ENCODE assay signal across 11 cellular contexts in genomic region chr7:158802535-158803199, GRCh38. TPM values are rescaled to one million over a fixed set of nuclear protein-coding genes. Genes with fewer than 3 reads are reported as not detected.
DNase-seq lines count a peak whose midpoint lies in the region; ATAC-seq and TF ChIP-seq lines count a peak whose summit lies in the region.
"Had no signal": no experiment of that assay in that cellular context is flagged by ENCODE, and none has a peak within 500 bp of the region (broad histone marks: within the 10 kb centered on the region; RNA-seq: fewer than 3 reads in every experiment).

No MANE protein-coding gene starts in this region.

- no peak for ATAC-seq in CD4-positive, CD25-positive, alpha-beta regulatory T cell (ENCODE audit: low read depth in 2 of 2)
- ATAC-seq in GM19328 (IDR thresholded peaks at IDR 0.05; ENCODE audit: unreplicated experiment) (no peak), HG02885 (IDR thresholded peaks at IDR 0.05; ENCODE audit: poor library complexity, unreplicated experiment) (no peak), HG03045 (IDR thresholded peaks at IDR 0.05; ENCODE audit: unreplicated experiment) (no peak)

- no peak overlapping the region for H3K27ac ChIP-seq in CD4-positive, CD25-positive, alpha-beta regulatory T cell (ENCODE audit: insufficient read depth, low read length, poor library complexity, severe bottlenecking)
- H3K27ac ChIP-seq in mesenchymal stem cell (ENCODE audit: low read length, poor library complexity, severe bottlenecking), result peak overlapping the region; percentile 100

- H3K79me1 ChIP-seq in mesenchymal stem cell (replicated peaks; ENCODE audit: low read length, poor library complexity, severe bottlenecking), result peaks cover 19% of the 10 kb centered on the region

- peak overlapping the region; percentile 79 for H2BK120ac ChIP-seq in mesenchymal stem cell (ENCODE audit: low read depth, low read length)

- peak overlapping the region; percentile 41 to 84 (median 72) for H3K27ac Mint-ChIP-seq in CD4-positive, CD25-positive, alpha-beta regulatory T cell

- H2BK5ac ChIP-seq in mesenchymal stem cell (ENCODE audit: low read depth, low read length, poor library complexity, severe bottlenecking), result peak overlapping the region; percentile 96

- peak overlapping the region; percentile 26 for H3K4me3 ChIP-seq in CD4-positive, CD25-positive, alpha-beta regulatory T cell (ENCODE audit: low read depth, low read length)
- H3K4me3 ChIP-seq in choroid plexus epithelial cell (ENCODE audit: low read depth, low read length) (no peak overlapping the region), mesenchymal stem cell (ENCODE audit: insufficient read depth in 1 of 2, low read depth in 1 of 2, low read length in 2 of 2) (no peak overlapping the region)
- H3K4me3 ChIP-seq: dorsolateral prefrontal cortex had no signal

- peak overlapping the region in 1 of 2 experiments; percentile 55 for H3K14ac ChIP-seq in mesenchymal stem cell (ENCODE audit: low read length in 2 of 2)

- TF ChIP-seq CTCF in choroid plexus epithelial cell (conservative IDR thresholded peaks at IDR 0.05; ENCODE audit: low read depth, low read length), result no peak

- DNase-seq in CD4-positive, CD25-positive, alpha-beta regulatory T cell, result no peak
- DNase-seq in NCI-H226 (peak; percentile 76), choroid plexus epithelial cell (ENCODE audit: low read depth) (peak; percentile 59), mesenchymal stem cell (peak; percentile 71), DMS153 (lab: John Stamatoyannopoulos, UW) (no peak)
- DNase-seq: dorsolateral prefrontal cortex, NCI-H1930, occipital lobe had no signal

- peak overlapping the region; percentile 99 for H2AK5ac ChIP-seq in mesenchymal stem cell (ENCODE audit: low read length, severe bottlenecking)

- H3K18ac ChIP-seq in mesenchymal stem cell (ENCODE audit: low read depth in 1 of 2, low read length in 2 of 2), result peak overlapping the region; percentile 86 to 96

- H3K4me3 Mint-ChIP-seq in CD4-positive, CD25-positive, alpha-beta regulatory T cell, result peak overlapping the region in 3 of 4 donors; percentile 38 to 48 (median 39)

- 77% methylated on average over 5 of the region's 5 CpGs for WGBS in mesenchymal stem cell

- no peaks in the 10 kb centered on the region for H3K9me3 Mint-ChIP-seq in CD4-positive, CD25-positive, alpha-beta regulatory T cell

- no peak overlapping the region for H3K9ac ChIP-seq in mesenchymal stem cell (ENCODE audit: low read length)

- no peaks in the 10 kb centered on the region for H3K9me3 ChIP-seq in CD4-positive, CD25-positive, alpha-beta regulatory T cell (ENCODE audit: control insufficient read depth in 2 of 2, low read length in 2 of 2)
- H3K9me3 ChIP-seq in mesenchymal stem cell (ENCODE audit: control insufficient read depth, low read length), result no peaks in the 10 kb centered on the region

- H2AFZ ChIP-seq in mesenchymal stem cell (ENCODE audit: low read depth, low read length), result no peak overlapping the region

- H3K4me1 Mint-ChIP-seq in CD4-positive, CD25-positive, alpha-beta regulatory T cell, result peaks cover 36 to 68% (median 52%) of the 10 kb centered on the region in 4 donors

- H2BK15ac ChIP-seq in mesenchymal stem cell (ENCODE audit: low read depth, poor library complexity, severe bottlenecking), result no peak overlapping the region

- H3K27me3 Mint-ChIP-seq in CD4-positive, CD25-positive, alpha-beta regulatory T cell, result no peaks in the 10 kb centered on the region

- no peaks in the 10 kb centered on the region for H3K27me3 ChIP-seq in CD4-positive, CD25-positive, alpha-beta regulatory T cell (ENCODE audit: control insufficient read depth, insufficient read depth, low read length)
- no peaks in the 10 kb centered on the region for H3K27me3 ChIP-seq in mesenchymal stem cell (ENCODE audit: control insufficient read depth in 1 of 2, insufficient read depth in 1 of 2, low read length in 2 of 2)
- H3K27me3 ChIP-seq: dorsolateral prefrontal cortex had no signal

- H3K4ac ChIP-seq in mesenchymal stem cell (ENCODE audit: low read depth in 1 of 2, low read length in 2 of 2), result peak overlapping the region; percentile 82 to 94

- H3K36me3 ChIP-seq in CD4-positive, CD25-positive, alpha-beta regulatory T cell (ENCODE audit: control insufficient read depth, insufficient read depth, low read length), result peaks cover 21% of the 10 kb centered on the region
- peaks cover 14 to 16% of the 10 kb centered on the region in 2 experiments for H3K36me3 ChIP-seq in mesenchymal stem cell (ENCODE audit: control insufficient read depth in 1 of 2, insufficient read depth in 2 of 2, low read depth in 1 of 2, low read length in 2 of 2)

- peaks cover 38% of the 10 kb centered on the region for H3K4me1 ChIP-seq in CD4-positive, CD25-positive, alpha-beta regulatory T cell (ENCODE audit: control insufficient read depth, insufficient read depth, low read length, poor library complexity, severe bottlenecking)
- peaks cover 16% of the 10 kb centered on the region for H3K4me1 ChIP-seq in mesenchymal stem cell (ENCODE audit: control insufficient read depth, insufficient read depth, low read depth, low read length)

- H4K8ac ChIP-seq in mesenchymal stem cell (ENCODE audit: low read length), result peak overlapping the region; percentile 92

- peak overlapping the region; percentile 77 to 92 for H2BK12ac ChIP-seq in mesenchymal stem cell (ENCODE audit: low read length in 2 of 2)

- H4K91ac ChIP-seq in mesenchymal stem cell (ENCODE audit: low read length), result peak overlapping the region; percentile 99

- H3K23ac ChIP-seq in mesenchymal stem cell (ENCODE audit: low read length in 2 of 2), result no peak overlapping the region

- peak overlapping the region; percentile 39 for H3K4me2 ChIP-seq in mesenchymal stem cell (ENCODE audit: low read length, poor library complexity, severe bottlenecking)

- H3K36me3 Mint-ChIP-seq in CD4-positive, CD25-positive, alpha-beta regulatory T cell, result peaks cover 27% of the 10 kb centered on the region

RNA-seq across cellular contexts. Expression of gene ESYT2, which starts 26.6 kb away (rescaled TPM):
- 115 TPM for total RNA-seq in CD4-positive, CD25-positive, alpha-beta regulatory T cell
- polyA plus RNA-seq in CD4-positive, CD25-positive, alpha-beta regulatory T cell, result 10 to 100 TPM; 55.3 to 94.3 (median 64.7) TPM
- polyA plus RNA-seq in mesenchymal stem cell (2013, experiment 1 of 2), result 31.0 TPM
- 31.9 TPM for polyA plus RNA-seq in mesenchymal stem cell (2013, experiment 2 of 2)

RNA-seq across cellular contexts. Expression of gene DYNC2I1, which starts 53.7 kb away (rescaled TPM):
- 9.6 TPM for total RNA-seq in CD4-positive, CD25-positive, alpha-beta regulatory T cell
- polyA plus RNA-seq in CD4-positive, CD25-positive, alpha-beta regulatory T cell, result 10 to 100 TPM in 3 of 4 donors, 1 to 10 TPM in 1; 8.3 to 13.5 (median 12.6) TPM
- polyA plus RNA-seq in mesenchymal stem cell (2013, experiment 1 of 2), result 11.8 TPM
- polyA plus RNA-seq in mesenchymal stem cell (2013, experiment 2 of 2), result 10.7 TPM

Comparison
In these comparisons a context has a peak if more than half of its experiments do, and no peak if none do; other contexts are left out.
1. DNase-seq: peak in NCI-H226 (single experiment), choroid plexus epithelial cell (single experiment) and mesenchymal stem cell (single experiment); none in CD4-positive, CD25-positive, alpha-beta regulatory T cell (0 of 3) and DMS153 (single experiment).